Comparison of ENCODE assay signal across 19 cellular contexts in the genomic region with DNA sequence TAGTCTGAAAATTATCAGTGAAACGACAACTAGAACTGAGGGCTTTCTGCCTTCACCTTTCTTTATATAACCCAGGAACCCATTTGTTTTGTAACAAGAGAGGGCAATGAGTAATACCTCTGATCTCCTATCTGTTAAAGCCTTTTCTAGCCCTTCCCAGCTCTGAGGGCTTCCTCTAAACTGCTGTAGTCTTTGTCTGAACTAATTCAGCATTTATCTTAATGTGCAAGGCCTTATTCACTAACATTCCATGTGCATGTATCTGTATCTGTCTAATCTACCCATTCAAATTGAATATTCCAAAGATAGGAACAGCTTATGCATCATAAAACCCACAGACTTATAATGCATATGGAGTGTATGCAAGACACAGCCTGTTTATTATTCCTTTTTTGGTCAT.
DNase-seq lines count a peak whose midpoint lies in the region; ATAC-seq and TF ChIP-seq lines count a peak whose summit lies in the region.
"Had no signal": no experiment of that assay in that cellular context is flagged by ENCODE, and none has a peak within 500 bp of the region (broad histone marks: within the 10 kb centered on the region; RNA-seq: fewer than 3 reads in every experiment).

No MANE protein-coding gene starts in this region.

- H3K36me3 ChIP-seq in HEK293 (ENCODE audit: control insufficient read depth in 2 of 2, insufficient read depth in 1 of 2, low read length in 2 of 2): no peaks in the 10 kb centered on the region
- H3K36me3 ChIP-seq in psoas muscle (ENCODE audit: insufficient read depth in 1 of 2, low read depth in 1 of 2): no peaks in the 10 kb centered on the region
- no peaks in the 10 kb centered on the region for H3K36me3 ChIP-seq in colonic mucosa
- H3K36me3 ChIP-seq: stomach, transverse colon had no signal

- H3K4me3 ChIP-seq in HEK293 (ENCODE audit: low read depth, low read length) (no peak overlapping the region), psoas muscle (no peak overlapping the region), colonic mucosa (no peak overlapping the region)
- H3K4me3 ChIP-seq: stomach, transverse colon had no signal

- intact Hi-C loops in psoas muscle (cut with DNase I): no loop called here
- intact Hi-C loops in colonic mucosa (cut with DNase I): no loop called here

- WGBS in psoas muscle, 3 donors: 74 to 77% (median 75%) methylated on average over 1 of the region's 1 CpG

- H3K27ac ChIP-seq in HEK293 (ENCODE audit: extremely low read depth, low read depth, low read length) (no peak overlapping the region), psoas muscle (no peak overlapping the region), colonic mucosa (no peak overlapping the region)
- H3K27ac ChIP-seq: KMS-11, stomach, transverse colon had no signal

- peak; percentile 87 for ATAC-seq in SK-N-SH treated with all-trans-retinoic acid at 6 μM for 48 hours
- ATAC-seq in esophagus mucosa: peak; percentile 82
- ATAC-seq in psoas muscle: no peak
- ATAC-seq: right cardiac atrium had no signal

- DNase-seq in stromal cell of bone marrow (ENCODE audit: low read depth) (peak; percentile 4), psoas muscle (no peak), colonic mucosa (no peak)
- DNase-seq in NK-92 treated with Interleukin-12 subunit alpha and Interleukin-12 subunit beta, amount 100 ng/mL, for 24 hours (lab: John Stamatoyannopoulos, UW): no peak
- DNase-seq: activated CD4-positive, alpha-beta T cell treated with anti-CD3 and anti-CD28 coated beads for 1 hour; activated T-cell treated with anti-CD3 and anti-CD28 coated beads, Interleukin-2, amount 50 U/mL, for 24 hours; amygdala; glutamatergic neuron; GOT3; naive B cell; NCI-H1694 treated with DMSO at 0.1 percent for 48 hours; right cardiac atrium; Right ventricle myocardium superior; stomach; transverse colon had no signal

- H3K27me3 ChIP-seq in psoas muscle (ENCODE audit: insufficient read depth in 3 of 3, low read length in 2 of 3): no peaks in the 10 kb centered on the region
- no peaks in the 10 kb centered on the region for H3K27me3 ChIP-seq in colonic mucosa
- H3K27me3 ChIP-seq: stomach, transverse colon had no signal

- no peak for TF ChIP-seq CTCF in HEK293 (tag by site-specific recombination; IDR thresholded peaks at IDR 0.05)
- no peak for TF ChIP-seq CTCF in psoas muscle (IDR thresholded peaks at IDR 0.05)
- TF ChIP-seq CTCF in colonic mucosa (IDR thresholded peaks at IDR 0.05): no peak

- POLR2A ChIA-PET in HEK293 (lab: Yijun Ruan, JAX): no interaction called here

- no peak overlapping the region for H3K9ac ChIP-seq in colonic mucosa (ENCODE audit: low read depth in 2 of 2, low read length in 2 of 2)
- H3K9ac ChIP-seq: KMS-11 had no signal

- H3K9me3 ChIP-seq in HEK293 (ENCODE audit: control insufficient read depth, insufficient read depth, low read depth, low read length): no peaks in the 10 kb centered on the region
- H3K9me3 ChIP-seq in psoas muscle: no peaks in the 10 kb centered on the region
- H3K9me3 ChIP-seq in colonic mucosa: no peaks in the 10 kb centered on the region
- H3K9me3 ChIP-seq: transverse colon had no signal

- H3K4me1 ChIP-seq in HEK293 (ENCODE audit: control insufficient read depth, insufficient read depth, low read length): no peaks in the 10 kb centered on the region
- H3K4me1 ChIP-seq in psoas muscle: peaks cover 4% of the 10 kb centered on the region
- H3K4me1 ChIP-seq in colonic mucosa: no peaks in the 10 kb centered on the region
- H3K4me1 ChIP-seq: stomach, transverse colon had no signal

- CTCF ChIA-PET in HEK293 (lab: Yijun Ruan, JAX): no interaction called here

TF ChIP-seq in HEK293, 187 proteins besides CTCF, POLR2A, EP300 and RAD21:
- TF ChIP-seq ZNF10 (tag by site-specific recombination; IDR thresholded peaks at IDR 0.05) (0 out of 2 replicates have a peak, but pooled peaks have one; percentile 25), KLF16 (tag by site-specific recombination; IDR thresholded peaks at IDR 0.05) (no peak), ZSCAN30 (tag by site-specific recombination; IDR thresholded peaks at IDR 0.05) (no peak)

TF ChIP-seq in SK-N-SH treated with all-trans-retinoic acid at 6 μM for 48 hours, 23 proteins besides CTCF, POLR2A, EP300 and RAD21:
- no peak for TF ChIP-seq ZFP3 (CRISPR knock-in tag; IDR thresholded peaks at IDR 0.05)
- TF ChIP-seq ZNF70 (CRISPR knock-in tag; IDR thresholded peaks at IDR 0.05): peak; percentile 80
- no peak for TF ChIP-seq ZNF565 (CRISPR knock-in tag; conservative IDR thresholded peaks at IDR 0.05; ENCODE audit: low read depth)
- TF ChIP-seq TOX (CRISPR knock-in tag; IDR thresholded peaks at IDR 0.05; ENCODE audit: borderline replicate concordance): 0 out of 2 replicates have a peak, but pooled peaks have one; percentile 7

Comparison
In these comparisons a context has a peak if more than half of its experiments do, and no peak if none do; other contexts are left out.
1. ATAC-seq: peak in SK-N-SH treated with all-trans-retinoic acid at 6 μM for 48 hours (single experiment) and esophagus mucosa (single experiment); none in psoas muscle (0 of 4).